In the genomic region with DNA sequence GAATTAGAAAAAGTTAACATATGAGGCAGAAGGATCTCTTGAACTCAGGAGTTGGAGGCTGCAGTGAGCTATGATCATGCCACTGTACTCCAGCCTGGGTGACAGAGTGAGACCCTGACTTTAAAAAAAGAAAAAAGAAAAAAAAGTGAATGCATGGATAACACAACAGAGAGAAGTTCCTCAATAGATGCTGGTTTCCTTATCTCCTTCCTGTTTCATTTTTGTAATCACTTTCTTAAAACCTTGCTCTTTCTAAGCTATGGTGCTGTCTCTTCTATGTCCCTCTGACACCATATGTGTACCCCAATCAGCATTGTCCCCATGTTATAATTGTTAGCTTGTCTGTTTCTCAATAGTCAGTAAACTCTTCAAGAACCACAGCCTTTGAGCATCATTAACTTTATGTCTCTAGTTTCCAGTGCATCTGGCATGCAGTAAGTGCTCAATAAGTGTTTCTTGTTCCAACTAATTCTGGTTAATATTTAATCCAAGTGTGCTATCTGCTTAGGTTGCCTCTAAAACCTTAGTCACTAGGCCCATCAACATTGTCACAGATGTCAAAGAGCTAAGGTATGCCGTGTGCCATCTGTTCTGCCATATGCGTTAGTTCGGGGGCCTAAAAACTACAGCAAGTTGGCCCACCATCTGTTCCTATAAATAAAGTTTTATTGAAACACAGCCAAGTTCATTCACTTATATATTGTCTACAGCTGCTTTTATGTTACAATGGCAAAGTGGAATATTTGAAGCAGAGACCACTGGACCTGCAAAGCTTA, we compare ENCODE assay signal across 1 cellular context.
TF ChIP-seq lines count a peak whose summit lies in the region.

No MANE protein-coding gene starts in this region.

TF ChIP-seq in HepG2, 621 proteins besides CTCF, POLR2A, EP300 and RAD21:
- TF ChIP-seq, protein P1, sequence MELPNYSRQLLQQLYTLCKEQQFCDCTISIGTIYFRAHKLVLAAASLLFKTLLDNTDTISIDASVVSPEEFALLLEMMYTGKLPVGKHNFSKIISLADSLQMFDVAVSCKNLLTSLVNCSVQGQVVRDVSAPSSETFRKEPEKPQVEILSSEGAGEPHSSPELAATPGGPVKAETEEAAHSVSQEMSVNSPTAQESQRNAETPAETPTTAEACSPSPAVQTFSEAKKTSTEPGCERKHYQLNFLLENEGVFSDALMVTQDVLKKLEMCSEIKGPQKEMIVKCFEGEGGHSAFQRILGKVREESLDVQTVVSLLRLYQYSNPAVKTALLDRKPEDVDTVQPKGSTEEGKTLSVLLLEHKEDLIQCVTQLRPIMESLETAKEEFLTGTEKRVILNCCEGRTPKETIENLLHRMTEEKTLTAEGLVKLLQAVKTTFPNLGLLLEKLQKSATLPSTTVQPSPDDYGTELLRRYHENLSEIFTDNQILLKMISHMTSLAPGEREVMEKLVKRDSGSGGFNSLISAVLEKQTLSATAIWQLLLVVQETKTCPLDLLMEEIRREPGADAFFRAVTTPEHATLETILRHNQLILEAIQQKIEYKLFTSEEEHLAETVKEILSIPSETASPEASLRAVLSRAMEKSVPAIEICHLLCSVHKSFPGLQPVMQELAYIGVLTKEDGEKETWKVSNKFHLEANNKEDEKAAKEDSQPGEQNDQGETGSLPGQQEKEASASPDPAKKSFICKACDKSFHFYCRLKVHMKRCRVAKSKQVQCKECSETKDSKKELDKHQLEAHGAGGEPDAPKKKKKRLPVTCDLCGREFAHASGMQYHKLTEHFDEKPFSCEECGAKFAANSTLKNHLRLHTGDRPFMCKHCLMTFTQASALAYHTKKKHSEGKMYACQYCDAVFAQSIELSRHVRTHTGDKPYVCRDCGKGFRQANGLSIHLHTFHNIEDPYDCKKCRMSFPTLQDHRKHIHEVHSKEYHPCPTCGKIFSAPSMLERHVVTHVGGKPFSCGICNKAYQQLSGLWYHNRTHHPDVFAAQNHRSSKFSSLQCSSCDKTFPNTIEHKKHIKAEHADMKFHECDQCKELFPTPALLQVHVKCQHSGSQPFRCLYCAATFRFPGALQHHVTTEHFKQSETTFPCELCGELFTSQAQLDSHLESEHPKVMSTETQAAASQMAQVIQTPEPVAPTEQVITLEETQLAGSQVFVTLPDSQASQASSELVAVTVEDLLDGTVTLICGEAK (IDR thresholded peaks at IDR 0.05), result 0 out of 2 replicates have a peak, but pooled peaks have one; percentile 12
- TF ChIP-seq, protein P1 (CRISPR knock-in tag; IDR thresholded peaks at IDR 0.05), result peak; percentile 93
- TF ChIP-seq KAT2B (IDR thresholded peaks at IDR 0.05; ENCODE audit: borderline replicate concordance, low read depth, low read length) (no peak), ZKSCAN8 (CRISPR knock-in tag; IDR thresholded peaks at IDR 0.05; ENCODE audit: borderline replicate concordance) (peak; percentile 95)
